1 cellular context compared by ENCODE assay signal in genomic region chr19:48965033-48965805, GRCh38.
TF ChIP-seq lines count a peak whose summit lies in the region.

Gene FTL (plus strand): TSS chr19:48965309. CDS start chr19:48965508, 199 bp downstream.

TF ChIP-seq in HepG2, 621 proteins besides CTCF, POLR2A, EP300 and RAD21 (continued from another document and continues in another):
- TF ChIP-seq, protein P1, sequence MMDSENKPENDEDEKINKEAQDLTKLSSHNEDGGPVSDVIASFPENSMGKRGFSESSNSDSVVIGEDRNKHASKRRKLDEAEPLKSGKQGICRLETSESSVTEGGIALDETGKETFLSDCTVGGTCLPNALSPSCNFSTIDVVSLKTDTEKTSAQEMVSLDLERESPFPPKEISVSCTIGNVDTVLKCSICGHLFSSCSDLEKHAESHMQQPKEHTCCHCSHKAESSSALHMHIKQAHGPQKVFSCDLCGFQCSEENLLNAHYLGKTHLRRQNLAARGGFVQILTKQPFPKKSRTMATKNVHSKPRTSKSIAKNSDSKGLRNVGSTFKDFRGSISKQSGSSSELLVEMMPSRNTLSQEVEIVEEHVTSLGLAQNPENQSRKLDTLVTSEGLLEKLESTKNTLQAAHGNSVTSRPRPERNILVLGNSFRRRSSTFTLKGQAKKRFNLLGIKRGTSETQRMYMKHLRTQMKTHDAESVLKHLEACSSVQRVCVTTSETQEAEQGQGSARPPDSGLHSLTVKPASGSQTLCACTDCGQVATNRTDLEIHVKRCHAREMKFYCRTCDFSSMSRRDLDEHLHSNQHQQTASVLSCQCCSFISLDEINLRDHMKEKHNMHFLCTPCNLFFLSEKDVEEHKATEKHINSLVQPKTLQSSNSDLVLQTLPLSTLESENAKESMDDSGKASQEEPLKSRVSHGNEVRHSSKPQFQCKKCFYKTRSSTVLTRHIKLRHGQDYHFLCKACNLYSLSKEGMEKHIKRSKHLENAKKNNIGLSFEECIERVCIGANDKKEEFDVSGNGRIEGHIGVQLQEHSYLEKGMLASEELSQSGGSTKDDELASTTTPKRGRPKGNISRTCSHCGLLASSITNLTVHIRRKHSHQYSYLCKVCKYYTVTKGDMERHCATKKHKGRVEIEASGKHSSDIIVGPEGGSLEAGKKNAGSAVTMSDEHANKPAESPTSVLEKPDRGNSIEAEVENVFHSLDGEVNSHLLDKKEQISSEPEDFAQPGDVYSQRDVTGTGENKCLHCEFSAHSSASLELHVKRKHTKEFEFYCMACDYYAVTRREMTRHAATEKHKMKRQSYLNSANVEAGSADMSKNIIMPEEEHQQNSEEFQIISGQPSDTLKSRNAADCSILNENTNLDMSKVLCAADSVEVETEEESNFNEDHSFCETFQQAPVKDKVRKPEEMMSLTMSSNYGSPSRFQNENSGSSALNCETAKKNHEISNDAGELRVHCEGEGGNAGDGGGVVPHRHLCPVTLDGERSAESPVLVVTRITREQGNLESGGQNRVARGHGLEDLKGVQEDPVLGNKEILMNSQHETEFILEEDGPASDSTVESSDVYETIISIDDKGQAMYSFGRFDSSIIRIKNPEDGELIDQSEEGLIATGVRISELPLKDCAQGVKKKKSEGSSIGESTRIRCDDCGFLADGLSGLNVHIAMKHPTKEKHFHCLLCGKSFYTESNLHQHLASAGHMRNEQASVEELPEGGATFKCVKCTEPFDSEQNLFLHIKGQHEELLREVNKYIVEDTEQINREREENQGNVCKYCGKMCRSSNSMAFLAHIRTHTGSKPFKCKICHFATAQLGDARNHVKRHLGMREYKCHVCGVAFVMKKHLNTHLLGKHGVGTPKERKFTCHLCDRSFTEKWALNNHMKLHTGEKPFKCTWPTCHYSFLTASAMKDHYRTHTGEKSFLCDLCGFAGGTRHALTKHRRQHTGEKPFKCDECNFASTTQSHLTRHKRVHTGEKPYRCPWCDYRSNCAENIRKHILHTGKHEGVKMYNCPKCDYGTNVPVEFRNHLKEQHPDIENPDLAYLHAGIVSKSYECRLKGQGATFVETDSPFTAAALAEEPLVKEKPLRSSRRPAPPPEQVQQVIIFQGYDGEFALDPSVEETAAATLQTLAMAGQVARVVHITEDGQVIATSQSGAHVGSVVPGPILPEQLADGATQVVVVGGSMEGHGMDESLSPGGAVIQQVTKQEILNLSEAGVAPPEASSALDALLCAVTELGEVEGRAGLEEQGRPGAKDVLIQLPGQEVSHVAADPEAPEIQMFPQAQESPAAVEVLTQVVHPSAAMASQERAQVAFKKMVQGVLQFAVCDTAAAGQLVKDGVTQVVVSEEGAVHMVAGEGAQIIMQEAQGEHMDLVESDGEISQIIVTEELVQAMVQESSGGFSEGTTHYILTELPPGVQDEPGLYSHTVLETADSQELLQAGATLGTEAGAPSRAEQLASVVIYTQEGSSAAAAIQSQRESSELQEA (CRISPR knock-in tag; IDR thresholded peaks at IDR 0.05; ENCODE audit: not compliant biosample characterization) = peak; percentile 69
- TF ChIP-seq BRD4 (CRISPR knock-in tag; IDR thresholded peaks at IDR 0.05) = 0 out of 2 replicates have a peak, but pooled peaks have one; percentile 78
- TF ChIP-seq KLF9 (CRISPR knock-in tag; IDR thresholded peaks at IDR 0.05; ENCODE audit: low read depth) = peak; percentile 37; the same call in 1 of the 2 replicates
- no peak; the same call in 1 of the 2 replicates for TF ChIP-seq ZNF33A (CRISPR knock-in tag; IDR thresholded peaks at IDR 0.05; ENCODE audit: borderline replicate concordance)
- TF ChIP-seq PHF8 (CRISPR knock-in tag; IDR thresholded peaks at IDR 0.05) = peak; percentile 36; the same call in 1 of the 2 replicates
- peak; percentile 87 for TF ChIP-seq NFYB (CRISPR knock-in tag; IDR thresholded peaks at IDR 0.05)
- peak; percentile 78; the same call in 1 of the 2 replicates for TF ChIP-seq ZNF160 (CRISPR knock-in tag; IDR thresholded peaks at IDR 0.05)
- no peak for TF ChIP-seq TCF12 (IDR thresholded peaks at IDR 0.05)
- TF ChIP-seq TCF12 (CRISPR knock-in tag; IDR thresholded peaks at IDR 0.05) = no peak
- peak; percentile 85; the same call in 1 of the 2 replicates for TF ChIP-seq CREB3 (CRISPR knock-in tag; IDR thresholded peaks at IDR 0.05)
- TF ChIP-seq THAP11 (CRISPR knock-in tag; IDR thresholded peaks at IDR 0.05) = peak; percentile 36; the same call in 1 of the 2 replicates
- peak; percentile 65; the same call in 1 of the 2 replicates for TF ChIP-seq ZNF746 (CRISPR knock-in tag; IDR thresholded peaks at IDR 0.05)
- TF ChIP-seq NFIC (IDR thresholded peaks at IDR 0.05; ENCODE audit: low read length) = peak; percentile 54; the same call in 1 of the 2 replicates
- TF ChIP-seq ZBTB2 (CRISPR knock-in tag; IDR thresholded peaks at IDR 0.05; ENCODE audit: low read depth) = peak; percentile 34
- peak; percentile 88 for TF ChIP-seq ZNF331 (CRISPR knock-in tag; IDR thresholded peaks at IDR 0.05)
- TF ChIP-seq, protein P2, sequence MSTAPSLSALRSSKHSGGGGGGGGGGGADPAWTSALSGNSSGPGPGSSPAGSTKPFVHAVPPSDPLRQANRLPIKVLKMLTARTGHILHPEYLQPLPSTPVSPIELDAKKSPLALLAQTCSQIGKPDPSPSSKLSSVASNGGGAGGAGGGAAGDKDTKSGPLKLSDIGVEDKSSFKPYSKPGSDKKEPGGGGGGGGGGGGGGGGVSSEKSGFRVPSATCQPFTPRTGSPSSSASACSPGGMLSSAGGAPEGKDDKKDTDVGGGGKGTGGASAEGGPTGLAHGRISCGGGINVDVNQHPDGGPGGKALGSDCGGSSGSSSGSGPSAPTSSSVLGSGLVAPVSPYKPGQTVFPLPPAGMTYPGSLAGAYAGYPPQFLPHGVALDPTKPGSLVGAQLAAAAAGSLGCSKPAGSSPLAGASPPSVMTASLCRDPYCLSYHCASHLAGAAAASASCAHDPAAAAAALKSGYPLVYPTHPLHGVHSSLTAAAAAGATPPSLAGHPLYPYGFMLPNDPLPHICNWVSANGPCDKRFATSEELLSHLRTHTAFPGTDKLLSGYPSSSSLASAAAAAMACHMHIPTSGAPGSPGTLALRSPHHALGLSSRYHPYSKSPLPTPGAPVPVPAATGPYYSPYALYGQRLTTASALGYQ (CRISPR knock-in tag; IDR thresholded peaks at IDR 0.05) = peak; percentile 80; the same call in 1 of the 2 replicates
- no peak for TF ChIP-seq KDM1A (CRISPR knock-in tag; IDR thresholded peaks at IDR 0.05)
- no peak for TF ChIP-seq NFRKB (IDR thresholded peaks at IDR 0.05)
- no peak for TF ChIP-seq ZNF446 (CRISPR knock-in tag; IDR thresholded peaks at IDR 0.05)
- peak; percentile 81; the same call in 1 of the 2 replicates for TF ChIP-seq JUNB (CRISPR knock-in tag; IDR thresholded peaks at IDR 0.05; ENCODE audit: borderline replicate concordance)
- TF ChIP-seq ZBTB7B (CRISPR knock-in tag; IDR thresholded peaks at IDR 0.05) = peak; percentile 30; the same call in 1 of the 2 replicates
- peak; percentile 93 for TF ChIP-seq ZFP36L2 (CRISPR knock-in tag; IDR thresholded peaks at IDR 0.05)
- TF ChIP-seq USF2 (IDR thresholded peaks at IDR 0.05; ENCODE audit: low read depth, low read length) = no peak
- TF ChIP-seq USF2 (CRISPR knock-in tag; IDR thresholded peaks at IDR 0.05; ENCODE audit: borderline replicate concordance) = 0 out of 2 replicates have a peak, but pooled peaks have one; percentile 42
- no peak for TF ChIP-seq ZNF747 (CRISPR knock-in tag; IDR thresholded peaks at IDR 0.05; ENCODE audit: borderline replicate concordance)
- TF ChIP-seq NR2F2 (IDR thresholded peaks at IDR 0.05; ENCODE audit: borderline replicate concordance, low read depth) = peak; percentile 53; the same call in 1 of the 2 replicates
- TF ChIP-seq FIP1L1 (IDR thresholded peaks at IDR 0.05; ENCODE audit: borderline replicate concordance, insufficient read depth, low read depth, low read length) = peak; percentile 90
- no peak for TF ChIP-seq HHEX (CRISPR knock-in tag; IDR thresholded peaks at IDR 0.05)
- TF ChIP-seq, protein P3, sequence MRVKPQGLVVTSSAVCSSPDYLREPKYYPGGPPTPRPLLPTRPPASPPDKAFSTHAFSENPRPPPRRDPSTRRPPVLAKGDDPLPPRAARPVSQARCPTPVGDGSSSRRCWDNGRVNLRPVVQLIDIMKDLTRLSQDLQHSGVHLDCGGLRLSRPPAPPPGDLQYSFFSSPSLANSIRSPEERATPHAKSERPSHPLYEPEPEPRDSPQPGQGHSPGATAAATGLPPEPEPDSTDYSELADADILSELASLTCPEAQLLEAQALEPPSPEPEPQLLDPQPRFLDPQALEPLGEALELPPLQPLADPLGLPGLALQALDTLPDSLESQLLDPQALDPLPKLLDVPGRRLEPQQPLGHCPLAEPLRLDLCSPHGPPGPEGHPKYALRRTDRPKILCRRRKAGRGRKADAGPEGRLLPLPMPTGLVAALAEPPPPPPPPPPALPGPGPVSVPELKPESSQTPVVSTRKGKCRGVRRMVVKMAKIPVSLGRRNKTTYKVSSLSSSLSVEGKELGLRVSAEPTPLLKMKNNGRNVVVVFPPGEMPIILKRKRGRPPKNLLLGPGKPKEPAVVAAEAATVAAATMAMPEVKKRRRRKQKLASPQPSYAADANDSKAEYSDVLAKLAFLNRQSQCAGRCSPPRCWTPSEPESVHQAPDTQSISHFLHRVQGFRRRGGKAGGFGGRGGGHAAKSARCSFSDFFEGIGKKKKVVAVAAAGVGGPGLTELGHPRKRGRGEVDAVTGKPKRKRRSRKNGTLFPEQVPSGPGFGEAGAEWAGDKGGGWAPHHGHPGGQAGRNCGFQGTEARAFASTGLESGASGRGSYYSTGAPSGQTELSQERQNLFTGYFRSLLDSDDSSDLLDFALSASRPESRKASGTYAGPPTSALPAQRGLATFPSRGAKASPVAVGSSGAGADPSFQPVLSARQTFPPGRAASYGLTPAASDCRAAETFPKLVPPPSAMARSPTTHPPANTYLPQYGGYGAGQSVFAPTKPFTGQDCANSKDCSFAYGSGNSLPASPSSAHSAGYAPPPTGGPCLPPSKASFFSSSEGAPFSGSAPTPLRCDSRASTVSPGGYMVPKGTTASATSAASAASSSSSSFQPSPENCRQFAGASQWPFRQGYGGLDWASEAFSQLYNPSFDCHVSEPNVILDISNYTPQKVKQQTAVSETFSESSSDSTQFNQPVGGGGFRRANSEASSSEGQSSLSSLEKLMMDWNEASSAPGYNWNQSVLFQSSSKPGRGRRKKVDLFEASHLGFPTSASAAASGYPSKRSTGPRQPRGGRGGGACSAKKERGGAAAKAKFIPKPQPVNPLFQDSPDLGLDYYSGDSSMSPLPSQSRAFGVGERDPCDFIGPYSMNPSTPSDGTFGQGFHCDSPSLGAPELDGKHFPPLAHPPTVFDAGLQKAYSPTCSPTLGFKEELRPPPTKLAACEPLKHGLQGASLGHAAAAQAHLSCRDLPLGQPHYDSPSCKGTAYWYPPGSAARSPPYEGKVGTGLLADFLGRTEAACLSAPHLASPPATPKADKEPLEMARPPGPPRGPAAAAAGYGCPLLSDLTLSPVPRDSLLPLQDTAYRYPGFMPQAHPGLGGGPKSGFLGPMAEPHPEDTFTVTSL (CRISPR knock-in tag; IDR thresholded peaks at IDR 0.05; ENCODE audit: borderline replicate concordance) = no peak
- TF ChIP-seq FOSL1 (CRISPR knock-in tag; IDR thresholded peaks at IDR 0.05; ENCODE audit: borderline replicate concordance) = no peak
- TF ChIP-seq, protein P4, sequence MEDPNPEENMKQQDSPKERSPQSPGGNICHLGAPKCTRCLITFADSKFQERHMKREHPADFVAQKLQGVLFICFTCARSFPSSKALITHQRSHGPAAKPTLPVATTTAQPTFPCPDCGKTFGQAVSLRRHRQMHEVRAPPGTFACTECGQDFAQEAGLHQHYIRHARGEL (CRISPR knock-in tag; IDR thresholded peaks at IDR 0.05) = no peak
- TF ChIP-seq, protein P5, sequence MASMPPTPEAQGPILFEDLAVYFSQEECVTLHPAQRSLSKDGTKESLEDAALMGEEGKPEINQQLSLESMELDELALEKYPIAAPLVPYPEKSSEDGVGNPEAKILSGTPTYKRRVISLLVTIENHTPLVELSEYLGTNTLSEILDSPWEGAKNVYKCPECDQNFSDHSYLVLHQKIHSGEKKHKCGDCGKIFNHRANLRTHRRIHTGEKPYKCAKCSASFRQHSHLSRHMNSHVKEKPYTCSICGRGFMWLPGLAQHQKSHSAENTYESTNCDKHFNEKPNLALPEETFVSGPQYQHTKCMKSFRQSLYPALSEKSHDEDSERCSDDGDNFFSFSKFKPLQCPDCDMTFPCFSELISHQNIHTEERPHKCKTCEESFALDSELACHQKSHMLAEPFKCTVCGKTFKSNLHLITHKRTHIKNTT (CRISPR knock-in tag; IDR thresholded peaks at IDR 0.05) = peak; percentile 83; the same call in 1 of the 2 replicates
- TF ChIP-seq ZNF580 (CRISPR knock-in tag; IDR thresholded peaks at IDR 0.05; ENCODE audit: borderline replicate concordance, low read depth) = peak; percentile 95
- TF ChIP-seq ZNF501 (CRISPR knock-in tag; IDR thresholded peaks at IDR 0.05) = peak; percentile 95; the same call in 1 of the 2 replicates
